ENCODE assay signal across 9 cellular contexts in genomic region chr2:160371251-160372009, GRCh38.
DNase-seq lines count a peak whose midpoint lies in the region; ATAC-seq and TF ChIP-seq lines count a peak whose summit lies in the region.
"Had no signal": no experiment of that assay in that cellular context is flagged by ENCODE, and none has a peak within 500 bp of the region (broad histone marks: within the 10 kb centered on the region; RNA-seq: fewer than 3 reads in every experiment).

No MANE protein-coding gene starts in this region.

- POLR2A ChIA-PET in HEK293T (lab: Yijun Ruan, JAX) (no interaction called here), SK-N-SH (lab: Yijun Ruan, JAX) (no interaction called here)

- H3K36me3 ChIP-seq in SK-N-SH (replicated peaks in 1 of 2; ENCODE audit: control insufficient read depth in 1 of 2, insufficient read depth in 2 of 2, low read length in 1 of 2): peaks cover 5% of the 10 kb centered on the region in 2 experiments
- peaks cover 4% of the 10 kb centered on the region for H3K36me3 ChIP-seq in cardiac muscle cell
- H3K36me3 ChIP-seq in gastrocnemius medialis: no peaks in the 10 kb centered on the region
- no peaks in the 10 kb centered on the region for H3K36me3 ChIP-seq in tibial nerve

- in situ Hi-C loops in gastrocnemius medialis (cut with MboI; ENCODE audit: low sequenced_read_pairs in 4 of 4): no loop called here

- no peaks in the 10 kb centered on the region for H3K9me2 ChIP-seq in SK-N-SH

- intact Hi-C loops in gastrocnemius medialis (cut with DNase I; ENCODE audit: low total_unique reads): no loop called here

- ATAC-seq in gastrocnemius medialis (no peak), GM19397 (IDR thresholded peaks at IDR 0.05; ENCODE audit: unreplicated experiment) (no peak)

- H3K27ac ChIP-seq in SK-N-SH (ENCODE audit: low read depth in 2 of 2, low read length in 1 of 2) (peak overlapping the region; percentile 60 to 67), cardiac muscle cell (peak overlapping the region; percentile 25), gastrocnemius medialis (peak overlapping the region in 3 of 4 donors; percentile 26 to 41 (median 32)), tibial nerve (peak overlapping the region in 2 of 4 donors; percentile 54 to 65)
- H3K27ac ChIP-seq: SK-N-MC had no signal

- 48% methylated on average over 8 of the region's 8 CpGs for WGBS in SK-N-SH (ENCODE audit: low lambda C conversion rate)
- WGBS in tibial nerve, 2 donors: 33 to 34% methylated on average over 8 of the region's 8 CpGs

- H3F3A ChIP-seq in SK-N-SH (replicated peaks; ENCODE audit: insufficient read depth): peaks cover 40% of the 10 kb centered on the region

- no peak overlapping the region for H3K4me3 ChIP-seq in SK-N-SH (ENCODE audit: low read depth in 2 of 2, low read length in 1 of 2)
- H3K4me3 ChIP-seq in cardiac muscle cell: no peak overlapping the region
- no peak overlapping the region for H3K4me3 ChIP-seq in gastrocnemius medialis
- H3K4me3 ChIP-seq in tibial nerve: no peak overlapping the region
- H3K4me3 ChIP-seq: SK-N-MC had no signal

- DNase-seq in HEK293T (ENCODE audit: extremely low spot score) (peak; percentile 25), SK-N-SH (peak; percentile 40), cardiac muscle cell (ENCODE audit: low read depth in 1 of 2, low spot score in 1 of 2) (peak in 1 of 2 donors; percentile 64), gastrocnemius medialis (no peak), tibial nerve (ENCODE audit: low spot score in 2 of 2) (no peak), NCI-H526 (lab: John Stamatoyannopoulos, UW) (no peak)
- DNase-seq in activated CD4-positive, alpha-beta T cell treated with anti-CD3 and anti-CD28 coated beads for 4 hours: no peak

- H3K9ac ChIP-seq in SK-N-SH: peak overlapping the region; percentile 21; the same call in 1 of the 2 replicates

- peak overlapping the region; percentile 22 for H3K4me2 ChIP-seq in SK-N-SH

- TF ChIP-seq POLR2A in gastrocnemius medialis (IDR thresholded peaks at IDR 0.05) (no peak), tibial nerve (IDR thresholded peaks at IDR 0.05) (no peak)

- H3K4me1 ChIP-seq in SK-N-SH (ENCODE audit: control insufficient read depth in 1 of 2, insufficient read depth in 2 of 2, low read depth in 1 of 2, low read length in 1 of 2) (peaks cover 29 to 81% of the 10 kb centered on the region in 2 experiments), cardiac muscle cell (ENCODE audit: low read depth) (peaks cover 71% of the 10 kb centered on the region), gastrocnemius medialis (peaks cover 75 to 99% of the 10 kb centered on the region in 2 donors), tibial nerve (peaks cover 5 to 100% (median 75%) of the 10 kb centered on the region in 4 donors)

- H2AFZ ChIP-seq in SK-N-SH (ENCODE audit: low read depth): no peak overlapping the region

- H3K9me3 ChIP-seq in SK-N-SH (no peaks in the 10 kb centered on the region), cardiac muscle cell (ENCODE audit: low read depth) (no peaks in the 10 kb centered on the region), gastrocnemius medialis (no peaks in the 10 kb centered on the region), tibial nerve (no peaks in the 10 kb centered on the region)

- no peak; a peak in 1 of 4 replicates for TF ChIP-seq EP300 in SK-N-SH (IDR thresholded peaks at IDR 0.05; ENCODE audit: borderline replicate concordance in 1 of 2, low read depth in 1 of 2, low read length in 1 of 2)
- TF ChIP-seq EP300 in tibial nerve (IDR thresholded peaks at IDR 0.05): no peak

- CTCF ChIA-PET in HEK293T (lab: Yijun Ruan, JAX) (interaction anchor here (0.6 to 0.8 kb wide), 2 partner anchors 48 to 99 kb away, joined by 3 read pairs; no protein-coding TSS in a partner anchor), SK-N-SH (lab: Yijun Ruan, JAX) (no interaction called here)

- no peak for TF ChIP-seq RAD21 in SK-N-SH (IDR thresholded peaks at IDR 0.05; ENCODE audit: low read length)

- H4K20me1 ChIP-seq in SK-N-SH (ENCODE audit: insufficient read depth): peaks cover 97% of the 10 kb centered on the region

- H3K27me3 ChIP-seq in SK-N-SH (ENCODE audit: insufficient read depth) (no peaks in the 10 kb centered on the region), cardiac muscle cell (no peaks in the 10 kb centered on the region), gastrocnemius medialis (no peaks in the 10 kb centered on the region), tibial nerve (no peaks in the 10 kb centered on the region)

- H3K79me2 ChIP-seq in SK-N-SH (ENCODE audit: insufficient read depth): peaks cover 98% of the 10 kb centered on the region

- TF ChIP-seq CTCF in SK-N-SH (IDR thresholded peaks at IDR 0.05) (no peak), cardiac muscle cell (IDR thresholded peaks at IDR 0.05; ENCODE audit: low read depth, low read length) (no peak), gastrocnemius medialis (IDR thresholded peaks at IDR 0.05 in 4 of 5, conservative IDR thresholded peaks at IDR 0.05 in 1 of 5) (no peak), tibial nerve (IDR thresholded peaks at IDR 0.05) (no peak)

TF ChIP-seq in HEK293T, 16 proteins besides CTCF, POLR2A, EP300 and RAD21:
- TF ChIP-seq FOXM1 (IDR thresholded peaks at IDR 0.05; ENCODE audit: borderline replicate concordance): no peak
- no peak for TF ChIP-seq SUZ12 (IDR thresholded peaks at IDR 0.05)
- TF ChIP-seq BHLHE40 (IDR thresholded peaks at IDR 0.05; ENCODE audit: borderline replicate concordance): no peak
- no peak for TF ChIP-seq TARDBP (IDR thresholded peaks at IDR 0.05)
- TF ChIP-seq L3MBTL2 (conservative IDR thresholded peaks at IDR 0.05): no peak
- TF ChIP-seq ELF4 (IDR thresholded peaks at IDR 0.05): no peak
- no peak for TF ChIP-seq HDGF (IDR thresholded peaks at IDR 0.05; ENCODE audit: borderline replicate concordance)
- no peak for TF ChIP-seq NFRKB (IDR thresholded peaks at IDR 0.05)
- TF ChIP-seq LEF1 (IDR thresholded peaks at IDR 0.05; ENCODE audit: borderline replicate concordance): no peak
- no peak for TF ChIP-seq CTBP1 (IDR thresholded peaks at IDR 0.05; ENCODE audit: borderline replicate concordance)
- TF ChIP-seq FOXA1 (IDR thresholded peaks at IDR 0.05): no peak
- no peak for TF ChIP-seq FOXK2 (IDR thresholded peaks at IDR 0.05)

TF ChIP-seq in SK-N-SH, 30 proteins besides CTCF, POLR2A, EP300 and RAD21:
- TF ChIP-seq CHD2 (IDR thresholded peaks at IDR 0.05; ENCODE audit: low read length, partially characterized antibody) (no peak), REST (IDR thresholded peaks at IDR 0.05; ENCODE audit: low read depth, low read length) (peak; percentile 79), YY1 (IDR thresholded peaks at IDR 0.05; ENCODE audit: low read depth) (no peak), MAX (IDR thresholded peaks at IDR 0.05; ENCODE audit: low read depth) (no peak), ELF1 (IDR thresholded peaks at IDR 0.05) (no peak), JUND (IDR thresholded peaks at IDR 0.05) (no peak), MXI1 (IDR thresholded peaks at IDR 0.05; ENCODE audit: low read depth, low read length) (no peak), FOSL2 (IDR thresholded peaks at IDR 0.05; ENCODE audit: borderline replicate concordance, low read depth) (no peak), GABPA (IDR thresholded peaks at IDR 0.05; ENCODE audit: low read depth) (peak; percentile 59), NFIC (IDR thresholded peaks at IDR 0.05; ENCODE audit: borderline replicate concordance) (no peak), ZBTB33 (IDR thresholded peaks at IDR 0.05; ENCODE audit: borderline replicate concordance, low read depth) (no peak), MEF2A (IDR thresholded peaks at IDR 0.05; ENCODE audit: borderline replicate concordance, low read depth) (no peak), FOXJ3 (CRISPR knock-in tag; IDR thresholded peaks at IDR 0.05) (no peak)

Comparison
In these comparisons a context has a peak if more than half of its experiments do, and no peak if none do; other contexts are left out.
1. DNase-seq: peak in HEK293T (single experiment) and SK-N-SH (single experiment); none in gastrocnemius medialis (0 of 2), activated CD4-positive, alpha-beta T cell treated with anti-CD3 and anti-CD28 coated beads for 4 hours (0 of 2), tibial nerve (0 of 2) and NCI-H526 (0 of 2).